Comparison of ENCODE assay signal across 13 cellular contexts in the genomic region with DNA sequence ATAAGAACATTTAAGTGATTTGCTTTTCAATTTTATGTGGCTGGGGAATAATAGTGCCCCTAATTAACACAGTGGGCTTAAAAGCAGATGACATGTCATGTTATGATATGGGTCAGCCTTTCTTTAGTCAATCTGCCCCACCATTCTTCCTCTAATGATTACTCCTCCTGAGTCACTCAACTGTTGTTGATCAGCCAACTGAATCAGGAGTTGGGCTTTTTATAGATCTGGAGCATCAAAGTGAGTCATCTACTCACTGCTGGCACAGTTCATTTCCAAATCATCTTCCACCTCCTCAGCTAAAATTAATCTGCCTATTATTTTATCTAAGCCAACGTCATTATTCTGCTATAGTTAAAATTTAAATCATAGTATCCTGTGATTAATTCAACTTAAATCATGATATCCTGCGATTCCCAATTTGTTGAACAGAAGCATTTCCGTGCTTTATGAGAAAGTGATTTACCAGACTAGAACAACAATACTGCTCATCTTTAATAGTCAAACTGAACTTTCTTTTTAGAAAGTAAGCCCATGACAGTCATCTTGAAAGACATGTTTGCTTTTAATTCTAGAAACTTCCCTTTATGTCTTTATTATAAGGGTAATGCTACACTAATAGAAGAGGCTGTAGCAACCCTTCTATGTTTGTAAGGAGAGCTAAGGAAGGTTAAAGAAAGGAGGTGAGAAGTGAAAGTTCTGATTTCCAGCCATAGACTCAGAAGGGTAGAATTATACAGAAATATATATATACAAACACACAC.
A peak's percentile ranks its signal among the peaks of the same experiment; 100 is the strongest.
DNase-seq lines count a peak whose midpoint lies in the region; ATAC-seq and TF ChIP-seq lines count a peak whose summit lies in the region.
"Had no signal": no experiment of that assay in that cellular context is flagged by ENCODE, and none has a peak within 500 bp of the region (broad histone marks: within the 10 kb centered on the region; RNA-seq: fewer than 3 reads in every experiment).

No MANE protein-coding gene starts in this region.

- H3K27ac Mint-ChIP-seq in H9 = no peak overlapping the region
- H3K27ac Mint-ChIP-seq in activated T-cell treated with anti-CD3 and anti-CD28 coated beads, Interleukin-2, amount 50 U/mL, for 72 hours = no peak overlapping the region
- H3K27ac Mint-ChIP-seq: naive thymus-derived CD4-positive, alpha-beta T cell; stimulated activated memory B cell treated with anti-CD40 and anti-IgM and Interleukin-4, amounts not matched to agents 10 μg/mL and 1 μg/mL and 100 μg/mL, for 72 hours had no signal

- CTCF ChIA-PET in IMR-90 (lab: Yijun Ruan, JAX) = no interaction called here

- no peaks in the 10 kb centered on the region for H3K36me3 Mint-ChIP-seq in H9 (ENCODE audit: insufficient read depth in 1 of 3, low read depth in 3 of 3)
- no peaks in the 10 kb centered on the region for H3K36me3 Mint-ChIP-seq in activated T-cell treated with anti-CD3 and anti-CD28 coated beads, Interleukin-2, amount 50 U/mL, for 72 hours (ENCODE audit: insufficient read depth in 2 of 2)
- H3K36me3 Mint-ChIP-seq: naive thymus-derived CD4-positive, alpha-beta T cell; stimulated activated memory B cell treated with anti-CD40 and anti-IgM and Interleukin-4, amounts not matched to agents 10 μg/mL and 1 μg/mL and 100 μg/mL, for 72 hours had no signal

- no peak overlapping the region for H2AK9ac ChIP-seq in IMR-90 (replicated peaks; ENCODE audit: low read depth, low read length, poor library complexity)

- H2BK15ac ChIP-seq in IMR-90 (ENCODE audit: low read depth, low read length) = no peak overlapping the region
- H2BK15ac ChIP-seq in H9 (ENCODE audit: low read depth, low read length) = no peak overlapping the region

- H2AK5ac ChIP-seq in IMR-90 (ENCODE audit: low read depth, low read length) = no peak overlapping the region
- H2AK5ac ChIP-seq in H9 (ENCODE audit: insufficient read length, low read length) = no peak overlapping the region

- ATAC-seq in IMR-90 (ENCODE audit: low read depth) (no peak), aorta (ENCODE audit: low FRiP score) (no peak)
- ATAC-seq in activated T-cell treated with anti-CD3 and anti-CD28 coated beads, Interleukin-2, amount 50 U/mL, for 72 hours (replicated peaks in 1 of 2) = no peak
- ATAC-seq: naive thymus-derived CD4-positive, alpha-beta T cell; stimulated activated memory B cell treated with anti-CD40 and anti-IgM and Interleukin-4, amounts not matched to agents 10 μg/mL and 1 μg/mL and 100 μg/mL, for 72 hours had no signal

- H2BK12ac ChIP-seq in H9 (ENCODE audit: insufficient read length, low read depth, low read length) = no peak overlapping the region

- H3K4me3 ChIP-seq in IMR-90 (ENCODE audit: insufficient read depth, low read depth, low read length) (no peak overlapping the region), osteoblast (ENCODE audit: insufficient read depth, low read length) (no peak overlapping the region), aorta (ENCODE audit: low read length in 2 of 2) (no peak overlapping the region)

- H3K27ac ChIP-seq in IMR-90 (ENCODE audit: insufficient read depth, low read length) (no peak overlapping the region), osteoblast (ENCODE audit: low read depth, low read length) (peak overlapping the region; percentile 37), H9 (ENCODE audit: insufficient read length, low read depth, low read length) (no peak overlapping the region), aorta (ENCODE audit: low read depth in 1 of 2, low read length in 2 of 2) (no peak overlapping the region)

- no peaks in the 10 kb centered on the region for H3K4me1 Mint-ChIP-seq in H9
- H3K4me1 Mint-ChIP-seq in activated T-cell treated with anti-CD3 and anti-CD28 coated beads, Interleukin-2, amount 50 U/mL, for 72 hours (ENCODE audit: low read depth) = no peaks in the 10 kb centered on the region
- H3K4me1 Mint-ChIP-seq: naive thymus-derived CD4-positive, alpha-beta T cell; stimulated activated memory B cell treated with anti-CD40 and anti-IgM and Interleukin-4, amounts not matched to agents 10 μg/mL and 1 μg/mL and 100 μg/mL, for 72 hours had no signal

- TF ChIP-seq POLR2A in IMR-90 (IDR thresholded peaks at IDR 0.05; ENCODE audit: low read depth, low read length) = no peak

- H4K5ac ChIP-seq in IMR-90 (ENCODE audit: low read depth, low read length) (no peak overlapping the region), H9 (ENCODE audit: insufficient read length, low read depth, low read length) (no peak overlapping the region)

- no peak overlapping the region for H3T11ph ChIP-seq in H9 (ENCODE audit: low read length)

- POLR2A ChIA-PET in IMR-90 (lab: Charles Lee; ENCODE audit: unreplicated experiment) = no interaction called here

- H3K4me3 Mint-ChIP-seq in H9 = no peak overlapping the region
- H3K4me3 Mint-ChIP-seq in activated T-cell treated with anti-CD3 and anti-CD28 coated beads, Interleukin-2, amount 50 U/mL, for 72 hours = no peak overlapping the region
- H3K4me3 Mint-ChIP-seq: naive thymus-derived CD4-positive, alpha-beta T cell; stimulated activated memory B cell treated with anti-CD40 and anti-IgM and Interleukin-4, amounts not matched to agents 10 μg/mL and 1 μg/mL and 100 μg/mL, for 72 hours had no signal

- no peak overlapping the region for H3K14ac ChIP-seq in IMR-90 (replicated peaks; ENCODE audit: low read depth, low read length)
- H3K14ac ChIP-seq in H9 (ENCODE audit: insufficient read depth, low read length) = no peak overlapping the region

- H3K4me1 ChIP-seq in IMR-90 (ENCODE audit: control insufficient read depth, insufficient read depth, low read length) (no peaks in the 10 kb centered on the region), osteoblast (ENCODE audit: insufficient read depth, low read length) (peaks cover 16% of the 10 kb centered on the region), H9 (ENCODE audit: insufficient read depth, low read length) (no peaks in the 10 kb centered on the region), aorta (ENCODE audit: control insufficient read depth in 1 of 2, insufficient read depth in 2 of 2, low read length in 2 of 2) (no peaks in the 10 kb centered on the region)

- H3K9me3 ChIP-seq in IMR-90 (ENCODE audit: control insufficient read depth, insufficient read depth, low read length) = no peaks in the 10 kb centered on the region
- H3K9me3 ChIP-seq in osteoblast (ENCODE audit: low read depth, low read length) = no peaks in the 10 kb centered on the region
- no peaks in the 10 kb centered on the region for H3K9me3 ChIP-seq in H9 (ENCODE audit: control insufficient read depth, low read depth, low read length)
- peaks cover 2% of the 10 kb centered on the region for H3K9me3 ChIP-seq in aorta (ENCODE audit: control insufficient read depth, low read length)

- no peak for TF ChIP-seq RAD21 in IMR-90 (IDR thresholded peaks at IDR 0.05; ENCODE audit: low read length)

- H3K79me1 ChIP-seq in IMR-90 (ENCODE audit: low read depth in 1 of 2, low read length in 2 of 2) (no peaks in the 10 kb centered on the region), H9 (ENCODE audit: insufficient read depth, low read depth, low read length, poor library complexity, severe bottlenecking) (no peaks in the 10 kb centered on the region)

- H2AFZ ChIP-seq in IMR-90 (replicated peaks; ENCODE audit: low read length, poor library complexity) (no peak overlapping the region), osteoblast (ENCODE audit: low read length) (peak overlapping the region; percentile 56), H9 (ENCODE audit: low read length) (no peak overlapping the region)

- no peak overlapping the region for H3K9ac ChIP-seq in IMR-90 (ENCODE audit: low read depth, low read length)
- H3K9ac ChIP-seq in H9 (ENCODE audit: extremely low read depth, insufficient read length, low read length) = no peak overlapping the region

- no peaks in the 10 kb centered on the region for H3K27me3 Mint-ChIP-seq in H9 (ENCODE audit: low read depth)
- no peaks in the 10 kb centered on the region for H3K27me3 Mint-ChIP-seq in activated T-cell treated with anti-CD3 and anti-CD28 coated beads, Interleukin-2, amount 50 U/mL, for 72 hours (ENCODE audit: low read depth)
- H3K27me3 Mint-ChIP-seq: stimulated activated memory B cell treated with anti-CD40 and anti-IgM and Interleukin-4, amounts not matched to agents 10 μg/mL and 1 μg/mL and 100 μg/mL, for 72 hours had no signal

- H3K36me3 ChIP-seq in IMR-90 (ENCODE audit: control insufficient read depth, insufficient read depth, low read length) (no peaks in the 10 kb centered on the region), osteoblast (ENCODE audit: insufficient read depth, low read length) (no peaks in the 10 kb centered on the region), aorta (ENCODE audit: control insufficient read depth in 1 of 2, insufficient read depth in 2 of 2, low read length in 1 of 2) (no peaks in the 10 kb centered on the region)

- H3K9me3 Mint-ChIP-seq in H9 = no peaks in the 10 kb centered on the region
- peaks cover 2% of the 10 kb centered on the region in 2 donors for H3K9me3 Mint-ChIP-seq in activated T-cell treated with anti-CD3 and anti-CD28 coated beads, Interleukin-2, amount 50 U/mL, for 72 hours

- no peaks in the 10 kb centered on the region for H3K9me1 ChIP-seq in IMR-90 (ENCODE audit: insufficient read depth, low read length)

- no peaks in the 10 kb centered on the region for H3K79me2 ChIP-seq in osteoblast (ENCODE audit: insufficient read depth, low read length)
- no peaks in the 10 kb centered on the region for H3K79me2 ChIP-seq in H9 (ENCODE audit: insufficient read depth, low read length)

- H4K91ac ChIP-seq in IMR-90 (ENCODE audit: insufficient read depth, low read depth, low read length) (no peak overlapping the region), H9 (ENCODE audit: insufficient read length, low read depth, low read length) (no peak overlapping the region)

- BruUV-seq in IMR-90 (replicated peaks; lab: Mats Ljungman, UMichigan) = no TSS peak

- H2BK5ac ChIP-seq in IMR-90 (ENCODE audit: low read depth, low read length, poor library complexity, severe bottlenecking) (no peak overlapping the region), H9 (ENCODE audit: insufficient read length, low read length) (no peak overlapping the region)

- DNase-seq in GM03348 (ENCODE audit: low spot score) (peak; percentile 65), IMR-90 (peak; percentile 61), brain pericyte (ENCODE audit: low read depth, low spot score) (peak; percentile 10), osteoblast (ENCODE audit: insufficient read length, low spot score, missing footprints) (peak; percentile 44), DMS 273 (lab: John Stamatoyannopoulos, UW; ENCODE audit: unreplicated experiment) (no peak), H9 (no peak), aorta (no peak)
- no peak for DNase-seq in activated T-cell treated with anti-CD3 and anti-CD28 coated beads, Interleukin-2, amount 50 U/mL, for 72 hours
- DNase-seq: activated gamma-delta T cell treated with Interleukin-2 at 50 U/mL for 16 hours; cortex of kidney; naive thymus-derived CD4-positive, alpha-beta T cell; NCI-H2029 treated with DMSO at 0.1 percent for 48 hours had no signal

- no peaks in the 10 kb centered on the region for H3K23me2 ChIP-seq in H9 (ENCODE audit: insufficient read length, low read depth, low read length, poor library complexity, severe bottlenecking)

- WGBS in IMR-90 (ENCODE audit: extremely low coverage in 2 of 2, insufficient read length in 1 of 2), 2 experiments = no CpG with 5 or more reads among the region's 3 CpGs
- WGBS in H9 (ENCODE audit: extremely low coverage, insufficient read length, low lambda C conversion rate) = no CpG with 5 or more reads among the region's 3 CpGs
- WGBS in aorta, 2 donors = 76 to 78% methylated on average over 3 of the region's 3 CpGs

- H3K4ac ChIP-seq in IMR-90 (ENCODE audit: low read depth, low read length) (no peak overlapping the region), H9 (ENCODE audit: low read depth, low read length) (no peak overlapping the region)

- intact Hi-C loops in IMR-90 (cut with micrococcal nuclease) (no loop called here), aorta (cut with DNase I) (no loop called here)

- H3K4me2 ChIP-seq in IMR-90 (ENCODE audit: low read depth, low read length) (no peak overlapping the region), osteoblast (ENCODE audit: insufficient read depth, low read length) (peak overlapping the region; percentile 49), H9 (ENCODE audit: insufficient read depth, insufficient read length, low read length) (no peak overlapping the region)

- in situ Hi-C loops in IMR-90 (cut with MboI; ENCODE audit: low sequenced_read_pairs) = no loop called here

- H4K20me1 ChIP-seq in IMR-90 (ENCODE audit: insufficient read depth, low read length) = no peaks in the 10 kb centered on the region
- no peaks in the 10 kb centered on the region for H4K20me1 ChIP-seq in osteoblast (ENCODE audit: insufficient read depth, low read length)
- H4K20me1 ChIP-seq in H9 (ENCODE audit: control insufficient read depth, insufficient read depth, insufficient read length) = no peaks in the 10 kb centered on the region

- no peak overlapping the region for H2BK20ac ChIP-seq in IMR-90 (ENCODE audit: low read depth, low read length)
- H2BK20ac ChIP-seq in H9 (ENCODE audit: low read depth, low read length, poor library complexity, severe bottlenecking) = no peak overlapping the region

- H3K27me3 ChIP-seq in IMR-90 (ENCODE audit: control insufficient read depth, insufficient read depth, low read length) (no peaks in the 10 kb centered on the region), osteoblast (ENCODE audit: insufficient read depth, low read length) (no peaks in the 10 kb centered on the region), H9 (ENCODE audit: insufficient read depth, low read length) (no peaks in the 10 kb centered on the region), aorta (ENCODE audit: control insufficient read depth in 1 of 2, insufficient read depth in 2 of 2, low read length in 1 of 2) (no peaks in the 10 kb centered on the region)

- H3K56ac ChIP-seq in IMR-90 (ENCODE audit: extremely low read depth, insufficient read depth, low read length) = no peak overlapping the region
- H3K56ac ChIP-seq in H9 (ENCODE audit: insufficient read length, low read depth, low read length) = no peak overlapping the region

- H4K8ac ChIP-seq in IMR-90 (ENCODE audit: low read depth in 2 of 2, low read length in 2 of 2) = no peak overlapping the region
- no peak overlapping the region for H4K8ac ChIP-seq in H9 (replicated peaks; ENCODE audit: insufficient read length, low read depth, low read length)

- TF ChIP-seq CTCF in IMR-90 (conservative IDR thresholded peaks at IDR 0.05; ENCODE audit: low read depth, low read length) = no peak
- no peak for TF ChIP-seq CTCF in osteoblast (IDR thresholded peaks at IDR 0.05; ENCODE audit: extremely low read depth, low read depth, low read length)
- TF ChIP-seq CTCF in H9 (conservative IDR thresholded peaks at IDR 0.05) = no peak

- dilution Hi-C loops in IMR-90 (cut with HindIII; ENCODE audit: low sequenced_read_pairs, unreplicated experiment) = no loop called here

- no peak overlapping the region for H3K18ac ChIP-seq in IMR-90 (ENCODE audit: low read depth, low read length)
- no peak overlapping the region for H3K18ac ChIP-seq in H9 (ENCODE audit: insufficient read length, low read depth, low read length)

- H3K23ac ChIP-seq in IMR-90 (ENCODE audit: low read depth, low read length) (no peak overlapping the region), H9 (ENCODE audit: insufficient read length, low read depth, low read length) (no peak overlapping the region)

- H2BK120ac ChIP-seq in IMR-90 (ENCODE audit: low read depth, low read length) (no peak overlapping the region), H9 (ENCODE audit: low read depth, low read length, poor library complexity, severe bottlenecking) (no peak overlapping the region)

Comparison
In these comparisons a context has a peak if more than half of its experiments do, and no peak if none do; other contexts are left out.
1. DNase-seq: peak in GM03348 (single experiment), IMR-90 (single experiment), brain pericyte (single experiment) and osteoblast (single experiment); none in DMS 273 (single experiment), H9 (single experiment), aorta (0 of 2) and activated T-cell treated with anti-CD3 and anti-CD28 coated beads, Interleukin-2, amount 50 U/mL, for 72 hours (0 of 2).